ENCODE assay signal across 11 cellular contexts in the genomic region with DNA sequence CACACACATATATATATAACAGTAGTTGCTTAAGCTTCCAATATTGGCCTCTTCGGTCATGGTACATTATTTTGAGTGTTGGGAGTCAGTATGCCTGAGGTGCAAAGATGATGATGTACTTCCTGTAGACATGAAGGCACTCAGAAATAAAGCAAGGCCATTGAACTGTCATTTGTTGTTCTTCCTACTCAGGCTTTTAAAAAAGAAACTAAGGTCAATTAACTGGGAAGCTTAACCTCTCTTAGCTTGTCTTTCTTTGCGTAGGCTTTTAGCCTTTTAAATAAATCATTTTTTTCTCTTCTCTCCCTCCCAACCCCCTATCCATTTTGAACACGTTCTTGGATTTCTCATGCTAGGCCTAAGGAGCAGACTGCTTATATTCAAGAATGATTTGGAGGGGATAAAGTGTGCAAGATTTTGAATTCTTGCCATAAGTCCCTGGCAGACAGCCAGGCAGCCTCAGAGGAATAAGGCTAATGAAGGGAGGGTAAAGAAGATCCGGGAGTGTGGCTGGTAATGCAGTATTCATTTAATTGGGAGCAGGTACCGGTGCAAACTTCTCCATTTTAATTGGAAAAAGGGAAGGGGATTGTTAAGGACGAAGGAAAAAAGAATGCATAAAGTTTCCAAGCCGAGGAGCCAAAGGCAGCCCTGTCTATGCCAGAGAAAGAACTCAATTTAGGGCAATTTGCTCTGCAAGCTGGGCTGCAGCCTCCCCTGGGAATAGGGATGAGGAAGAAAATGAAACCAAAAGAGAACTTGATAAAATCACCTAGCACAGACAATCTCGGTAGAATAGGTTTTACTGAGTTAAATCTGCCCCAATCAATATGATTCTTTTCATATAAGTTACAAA.
DNase-seq lines count a peak whose midpoint lies in the region; ATAC-seq and TF ChIP-seq lines count a peak whose summit lies in the region.
"Had no signal": no experiment of that assay in that cellular context is flagged by ENCODE, and none has a peak within 500 bp of the region (broad histone marks: within the 10 kb centered on the region; RNA-seq: fewer than 3 reads in every experiment).

No MANE protein-coding gene starts in this region.

- TF ChIP-seq RAD21 in liver (IDR thresholded peaks at IDR 0.05): no peak

- POLR2A ChIA-PET in AG04450 (lab: Yijun Ruan, JAX) (no interaction called here), WTC11 (lab: Charles Lee) (no interaction called here)

- H3K27me3 Mint-ChIP-seq in WTC11 (ENCODE audit: low read depth): peaks cover 3% of the 10 kb centered on the region; the same call in 1 of the 2 replicates
- H3K27me3 Mint-ChIP-seq: dendritic cell treated with granulocyte-macrophage colony-stimulating factor and Interleukin-4, amounts not matched to agents 40 ng/mL and 50 ng/mL, for 4 days had no signal

- H4K20me1 ChIP-seq in Loucy (ENCODE audit: insufficient read depth, low read length, poor library complexity, severe bottlenecking): no peaks in the 10 kb centered on the region

- H3K27ac Mint-ChIP-seq in WTC11: no peak overlapping the region
- H3K27ac Mint-ChIP-seq: dendritic cell treated with granulocyte-macrophage colony-stimulating factor and Interleukin-4, amounts not matched to agents 40 ng/mL and 50 ng/mL, for 4 days; T-helper 1 cell treated with Interleukin-12 subunit alpha and Interleukin-12 subunit beta and Interleukin-4 antibody, amounts not matched to agents 30 μg/mL and 1 μg/mL, for 36 hours had no signal

- peak overlapping the region; percentile 39 for H3K4me3 ChIP-seq in AG04450 (ENCODE audit: low read depth, low read length)
- no peak overlapping the region for H3K4me3 ChIP-seq in Loucy (ENCODE audit: low read length, poor library complexity, severe bottlenecking)
- H3K4me3 ChIP-seq in liver (ENCODE audit: low read depth in 1 of 3, low read length in 3 of 3): no peak overlapping the region

- WGBS in liver: 64% methylated on average over 8 of the region's 8 CpGs

- H3K4me2 ChIP-seq in Loucy (ENCODE audit: low read depth, low read length, poor library complexity, severe bottlenecking): peak overlapping the region; percentile 31

- H2AFZ ChIP-seq in Loucy (ENCODE audit: low read length): 0 out of 2 replicates have a peak overlapping the region, but pooled peaks have one; percentile 60

- ATAC-seq in GM18517 (IDR thresholded peaks at IDR 0.05; ENCODE audit: unreplicated experiment) (no peak), foreskin keratinocyte (no peak), WTC11 (no peak; the same call in 1 of the 2 replicates)

- peaks cover 3% of the 10 kb centered on the region; the same call in 1 of the 2 replicates for H3K4me1 Mint-ChIP-seq in WTC11

- H3K79me2 ChIP-seq in Loucy (ENCODE audit: insufficient read depth, low read length): no peaks in the 10 kb centered on the region

- H3K9me3 Mint-ChIP-seq in WTC11: no peaks in the 10 kb centered on the region
- H3K9me3 Mint-ChIP-seq: dendritic cell treated with granulocyte-macrophage colony-stimulating factor and Interleukin-4, amounts not matched to agents 40 ng/mL and 50 ng/mL, for 4 days; T-helper 1 cell treated with Interleukin-12 subunit alpha and Interleukin-12 subunit beta and Interleukin-4 antibody, amounts not matched to agents 30 μg/mL and 1 μg/mL, for 36 hours had no signal

- H3F3A ChIP-seq in Loucy (ENCODE audit: low read depth): no peaks in the 10 kb centered on the region

- H3K27ac ChIP-seq in AG04450 (ENCODE audit: low read depth, low read length): no peak overlapping the region
- H3K27ac ChIP-seq in liver (ENCODE audit: low read depth in 1 of 2, low read length in 2 of 2): no peak overlapping the region
- H3K27ac ChIP-seq in foreskin keratinocyte: no peak overlapping the region
- H3K27ac ChIP-seq: skin epidermis had no signal

- H3K36me3 Mint-ChIP-seq in WTC11: no peaks in the 10 kb centered on the region

- H3K9ac ChIP-seq in Loucy (ENCODE audit: low read depth, low read length, poor library complexity, severe bottlenecking) (no peak overlapping the region), liver (ENCODE audit: low read depth in 1 of 2, low read length in 2 of 2) (no peak overlapping the region)

- TF ChIP-seq CTCF in AG04450 (IDR thresholded peaks at IDR 0.05; ENCODE audit: low read depth, low read length) (no peak), Loucy (conservative IDR thresholded peaks at IDR 0.05; ENCODE audit: low read length) (no peak), liver (IDR thresholded peaks at IDR 0.05; ENCODE audit: low read depth, low read length, missing input control) (no peak), foreskin keratinocyte (conservative IDR thresholded peaks at IDR 0.05) (no peak), WTC11 (IDR thresholded peaks at IDR 0.05) (no peak)

- no peaks in the 10 kb centered on the region for H3K9me2 ChIP-seq in Loucy (replicated peaks; ENCODE audit: low read depth, low read length)

- H3K4me3 Mint-ChIP-seq in WTC11: no peak overlapping the region
- H3K4me3 Mint-ChIP-seq: dendritic cell treated with granulocyte-macrophage colony-stimulating factor and Interleukin-4, amounts not matched to agents 40 ng/mL and 50 ng/mL, for 4 days; T-helper 1 cell treated with Interleukin-12 subunit alpha and Interleukin-12 subunit beta and Interleukin-4 antibody, amounts not matched to agents 30 μg/mL and 1 μg/mL, for 36 hours had no signal

- DNase-seq in AG04450 (ENCODE audit: low read depth, low spot score): no peak
- DNase-seq in SK-N-DZ (ENCODE audit: low spot score): peak; percentile 82
- DNase-seq in foreskin keratinocyte: no peak
- no peak for DNase-seq in HK-2 (ENCODE audit: unreplicated experiment)
- no peak for DNase-seq in WTC11 (ENCODE audit: low spot score)

- no peaks in the 10 kb centered on the region for H3K9me3 ChIP-seq in AG04450 (ENCODE audit: control insufficient read depth, insufficient read depth, low read length)
- no peaks in the 10 kb centered on the region for H3K9me3 ChIP-seq in Loucy (ENCODE audit: insufficient read depth, low read depth, low read length)
- no peaks in the 10 kb centered on the region for H3K9me3 ChIP-seq in liver (ENCODE audit: control insufficient read depth in 4 of 4, low read length in 3 of 4)

- H3K27me3 ChIP-seq in AG04450 (ENCODE audit: control insufficient read depth, insufficient read depth, low read length): no peaks in the 10 kb centered on the region
- no peaks in the 10 kb centered on the region for H3K27me3 ChIP-seq in Loucy (ENCODE audit: insufficient read depth, low read length, poor library complexity, severe bottlenecking)
- no peaks in the 10 kb centered on the region for H3K27me3 ChIP-seq in liver (ENCODE audit: control insufficient read depth in 4 of 4, insufficient read depth in 4 of 4, low read length in 3 of 4)
- H3K27me3 ChIP-seq in foreskin keratinocyte: no peaks in the 10 kb centered on the region

- CTCF ChIA-PET in AG04450 (lab: Charles Lee): no interaction called here
- CTCF ChIA-PET in WTC11 (lab: Charles Lee): no interaction called here

- no peaks in the 10 kb centered on the region for H3K36me3 ChIP-seq in Loucy (ENCODE audit: insufficient read depth, low read length)
- no peaks in the 10 kb centered on the region for H3K36me3 ChIP-seq in liver (ENCODE audit: control insufficient read depth in 4 of 4, insufficient read depth in 3 of 4, low read depth in 1 of 4, low read length in 3 of 4)

- H3K4me1 ChIP-seq in Loucy (ENCODE audit: insufficient read depth, low read length, poor library complexity, severe bottlenecking): no peaks in the 10 kb centered on the region
- no peaks in the 10 kb centered on the region for H3K4me1 ChIP-seq in liver (ENCODE audit: control insufficient read depth in 4 of 4, insufficient read depth in 4 of 4, low read length in 3 of 4)
- H3K4me1 ChIP-seq in foreskin keratinocyte: peaks cover 18% of the 10 kb centered on the region

TF ChIP-seq in liver, 16 proteins besides CTCF, POLR2A, EP300 and RAD21 (continues in another document):
- TF ChIP-seq RXRA (IDR thresholded peaks at IDR 0.05) (peak; percentile 10 to 38), SP1 (IDR thresholded peaks at IDR 0.05) (no peak)

TF ChIP-seq in WTC11, 78 proteins besides CTCF, POLR2A, EP300 and RAD21 (continues in another document):
- TF ChIP-seq NR2C2 (CRISPR knock-in tag; IDR thresholded peaks at IDR 0.05) (no peak), SP1 (CRISPR knock-in tag; conservative IDR thresholded peaks at IDR 0.05) (no peak), FOXP1 (CRISPR knock-in tag; IDR thresholded peaks at IDR 0.05; ENCODE audit: borderline replicate concordance) (no peak)
- TF ChIP-seq, protein P1, sequence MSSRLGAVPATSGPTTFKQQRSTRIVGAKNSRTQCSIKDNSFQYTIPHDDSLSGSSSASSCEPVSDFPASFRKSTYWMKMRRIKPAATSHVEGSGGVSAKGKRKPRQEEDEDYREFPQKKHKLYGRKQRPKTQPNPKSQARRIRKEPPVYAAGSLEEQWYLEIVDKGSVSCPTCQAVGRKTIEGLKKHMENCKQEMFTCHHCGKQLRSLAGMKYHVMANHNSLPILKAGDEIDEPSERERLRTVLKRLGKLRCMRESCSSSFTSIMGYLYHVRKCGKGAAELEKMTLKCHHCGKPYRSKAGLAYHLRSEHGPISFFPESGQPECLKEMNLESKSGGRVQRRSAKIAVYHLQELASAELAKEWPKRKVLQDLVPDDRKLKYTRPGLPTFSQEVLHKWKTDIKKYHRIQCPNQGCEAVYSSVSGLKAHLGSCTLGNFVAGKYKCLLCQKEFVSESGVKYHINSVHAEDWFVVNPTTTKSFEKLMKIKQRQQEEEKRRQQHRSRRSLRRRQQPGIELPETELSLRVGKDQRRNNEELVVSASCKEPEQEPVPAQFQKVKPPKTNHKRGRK (CRISPR knock-in tag; IDR thresholded peaks at IDR 0.05; ENCODE audit: borderline replicate concordance): no peak
- TF ChIP-seq, protein P2, sequence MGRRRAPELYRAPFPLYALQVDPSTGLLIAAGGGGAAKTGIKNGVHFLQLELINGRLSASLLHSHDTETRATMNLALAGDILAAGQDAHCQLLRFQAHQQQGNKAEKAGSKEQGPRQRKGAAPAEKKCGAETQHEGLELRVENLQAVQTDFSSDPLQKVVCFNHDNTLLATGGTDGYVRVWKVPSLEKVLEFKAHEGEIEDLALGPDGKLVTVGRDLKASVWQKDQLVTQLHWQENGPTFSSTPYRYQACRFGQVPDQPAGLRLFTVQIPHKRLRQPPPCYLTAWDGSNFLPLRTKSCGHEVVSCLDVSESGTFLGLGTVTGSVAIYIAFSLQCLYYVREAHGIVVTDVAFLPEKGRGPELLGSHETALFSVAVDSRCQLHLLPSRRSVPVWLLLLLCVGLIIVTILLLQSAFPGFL (CRISPR knock-in tag; IDR thresholded peaks at IDR 0.05; ENCODE audit: borderline replicate concordance): no peak
